1 cellular context compared by ENCODE assay signal in genomic region chr1:59560807-59561450, GRCh38.
TF ChIP-seq lines count a peak whose summit lies in the region.

No MANE protein-coding gene starts in this region.

TF ChIP-seq in HepG2, 621 proteins besides CTCF, POLR2A, EP300 and RAD21 (continued from another document):
- TF ChIP-seq HNF1A (IDR thresholded peaks at IDR 0.05; ENCODE audit: low read depth): no peak
- TF ChIP-seq HNF1A (CRISPR knock-in tag; IDR thresholded peaks at IDR 0.05; ENCODE audit: borderline replicate concordance): no peak
- TF ChIP-seq ZNF280D (CRISPR knock-in tag; IDR thresholded peaks at IDR 0.05): no peak
- TF ChIP-seq ISX (CRISPR knock-in tag; conservative IDR thresholded peaks at IDR 0.05): no peak
- 0 out of 2 replicates have a peak, but pooled peaks have one; percentile 19 for TF ChIP-seq STAG1 (CRISPR knock-in tag; IDR thresholded peaks at IDR 0.05)
- TF ChIP-seq THYN1 (CRISPR knock-in tag; IDR thresholded peaks at IDR 0.05; ENCODE audit: borderline replicate concordance, low read depth): no peak
- peak; percentile 17; the same call in 1 of the 2 replicates for TF ChIP-seq ZFX (CRISPR knock-in tag; IDR thresholded peaks at IDR 0.05; ENCODE audit: low read depth)
- TF ChIP-seq ZBTB21 (CRISPR knock-in tag; IDR thresholded peaks at IDR 0.05): no peak
- no peak for TF ChIP-seq KDM1A (CRISPR knock-in tag; IDR thresholded peaks at IDR 0.05)
- no peak for TF ChIP-seq ZSCAN30 (CRISPR knock-in tag; IDR thresholded peaks at IDR 0.05)
- no peak for TF ChIP-seq EHMT2 (IDR thresholded peaks at IDR 0.05; ENCODE audit: borderline replicate concordance, low read depth, low read length)
- 0 out of 2 replicates have a peak, but pooled peaks have one; percentile 36 for TF ChIP-seq ZNF644 (CRISPR knock-in tag; IDR thresholded peaks at IDR 0.05; ENCODE audit: low read depth)
- no peak for TF ChIP-seq ZFP82 (CRISPR knock-in tag; IDR thresholded peaks at IDR 0.05; ENCODE audit: borderline replicate concordance)
- TF ChIP-seq LCORL (IDR thresholded peaks at IDR 0.05): no peak
- TF ChIP-seq LCORL (CRISPR knock-in tag; IDR thresholded peaks at IDR 0.05): no peak
- TF ChIP-seq ZNF281 (CRISPR knock-in tag; IDR thresholded peaks at IDR 0.05; ENCODE audit: borderline replicate concordance): peak; percentile 21; the same call in 1 of the 2 replicates
- TF ChIP-seq SP2 (CRISPR knock-in tag; IDR thresholded peaks at IDR 0.05): no peak
- TF ChIP-seq XBP1 (CRISPR knock-in tag; IDR thresholded peaks at IDR 0.05): no peak
- TF ChIP-seq ZNF674 (CRISPR knock-in tag; IDR thresholded peaks at IDR 0.05; ENCODE audit: low read depth): no peak
- no peak for TF ChIP-seq TRIM22 (IDR thresholded peaks at IDR 0.05)
- TF ChIP-seq SOX6 (IDR thresholded peaks at IDR 0.05): no peak
- TF ChIP-seq SOX6 (CRISPR knock-in tag; IDR thresholded peaks at IDR 0.05): no peak
- TF ChIP-seq PAX8 (CRISPR knock-in tag; IDR thresholded peaks at IDR 0.05; ENCODE audit: borderline replicate concordance): no peak
- TF ChIP-seq SOX13 (IDR thresholded peaks at IDR 0.05): no peak
- peak in 1 of 2 experiments; percentile 32; a peak in 1 of 4 replicates for TF ChIP-seq SOX13 (CRISPR knock-in tag; conservative IDR thresholded peaks at IDR 0.05 in 1 of 2, IDR thresholded peaks at IDR 0.05 in 1 of 2)
- TF ChIP-seq TOE1 (CRISPR knock-in tag; IDR thresholded peaks at IDR 0.05): no peak
- TF ChIP-seq FOXA1 (IDR thresholded peaks at IDR 0.05): no peak
- TF ChIP-seq FOXA1 (CRISPR knock-in tag; IDR thresholded peaks at IDR 0.05): peak; percentile 31; the same call in 1 of the 2 replicates
- no peak for TF ChIP-seq HOXA3 (CRISPR knock-in tag; IDR thresholded peaks at IDR 0.05)
- TF ChIP-seq ZNF562 (CRISPR knock-in tag; IDR thresholded peaks at IDR 0.05; ENCODE audit: borderline replicate concordance): no peak
- no peak for TF ChIP-seq ARNT (IDR thresholded peaks at IDR 0.05)
- TF ChIP-seq JARID2 (CRISPR knock-in tag; IDR thresholded peaks at IDR 0.05; ENCODE audit: insufficient replicate concordance): no peak
- TF ChIP-seq KAT8 (CRISPR knock-in tag; IDR thresholded peaks at IDR 0.05): no peak
- 0 out of 2 replicates have a peak, but pooled peaks have one; percentile 23 for TF ChIP-seq ERF (CRISPR knock-in tag; IDR thresholded peaks at IDR 0.05)
- no peak for TF ChIP-seq GMEB2 (CRISPR knock-in tag; IDR thresholded peaks at IDR 0.05; ENCODE audit: low read depth)
- no peak for TF ChIP-seq DZIP1 (CRISPR knock-in tag; IDR thresholded peaks at IDR 0.05)
- no peak for TF ChIP-seq ZFAT (CRISPR knock-in tag; conservative IDR thresholded peaks at IDR 0.05)
- TF ChIP-seq STAT5B (CRISPR knock-in tag; IDR thresholded peaks at IDR 0.05): no peak
- TF ChIP-seq SAP130 (CRISPR knock-in tag; IDR thresholded peaks at IDR 0.05; ENCODE audit: low read depth): peak; percentile 25; the same call in 1 of the 2 replicates
- TF ChIP-seq MAFF (IDR thresholded peaks at IDR 0.05; ENCODE audit: low read depth, low read length): no peak
- peak; percentile 63; the same call in 1 of the 2 replicates for TF ChIP-seq HOMEZ (CRISPR knock-in tag; IDR thresholded peaks at IDR 0.05; ENCODE audit: low read depth)
- no peak for TF ChIP-seq ZNF615 (CRISPR knock-in tag; IDR thresholded peaks at IDR 0.05; ENCODE audit: borderline replicate concordance)
- no peak for TF ChIP-seq GLMP (CRISPR knock-in tag; IDR thresholded peaks at IDR 0.05; ENCODE audit: borderline replicate concordance)
- no peak for TF ChIP-seq MIXL1 (CRISPR knock-in tag; IDR thresholded peaks at IDR 0.05)
- peak; percentile 40; the same call in 1 of the 2 replicates for TF ChIP-seq ETV5 (CRISPR knock-in tag; IDR thresholded peaks at IDR 0.05; ENCODE audit: borderline replicate concordance)
- TF ChIP-seq ADNP (CRISPR knock-in tag; IDR thresholded peaks at IDR 0.05): no peak
- TF ChIP-seq NCOA5 (CRISPR knock-in tag; IDR thresholded peaks at IDR 0.05): no peak
- peak; percentile 90 for TF ChIP-seq TFAP4 (IDR thresholded peaks at IDR 0.05; ENCODE audit: borderline replicate concordance, low read depth)
- no peak for TF ChIP-seq MIER2 (CRISPR knock-in tag; IDR thresholded peaks at IDR 0.05)
